17 cellular contexts compared by ENCODE assay signal in the genomic region with DNA sequence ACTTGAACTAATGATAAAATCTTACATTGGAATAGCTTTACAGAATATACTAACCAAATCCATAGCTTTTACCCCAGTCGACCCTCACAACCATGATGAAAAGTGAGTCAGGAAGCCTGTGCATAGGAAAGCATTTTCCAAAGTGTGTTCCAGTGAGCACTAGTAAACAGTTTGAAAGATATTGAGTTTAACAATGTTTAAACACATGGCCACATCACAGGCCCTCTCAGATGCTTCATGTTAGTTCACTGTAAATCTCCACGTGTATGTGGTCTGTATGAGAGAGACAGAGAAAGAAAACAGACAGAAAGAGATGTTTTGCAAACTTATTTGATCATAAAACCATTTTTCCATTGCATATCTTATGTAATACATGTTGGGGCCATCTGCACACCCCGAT. TPM values are rescaled to one million over a fixed set of nuclear protein-coding genes. Genes with fewer than 3 reads are reported as not detected.
"Had no signal": no experiment of that assay in that cellular context is flagged by ENCODE, and none has a peak within 500 bp of the region (broad histone marks: within the 10 kb centered on the region; RNA-seq: fewer than 3 reads in every experiment).

No MANE protein-coding gene starts in this region.

- H3K4me1 ChIP-seq: gastrocnemius medialis, heart left ventricle, right lobe of liver had no signal

- H3K36me3 ChIP-seq: gastrocnemius medialis, heart left ventricle, right lobe of liver, suprapubic skin had no signal

- ATAC-seq: body of pancreas; gastrocnemius medialis; heart left ventricle; naive thymus-derived CD8-positive, alpha-beta T cell; right lobe of liver; stimulated activated naive CD8-positive, alpha-beta T cell treated with anti-CD3 and anti-CD28 coated beads, Interleukin-15, amount 100 ng/mL, for 72 hours had no signal

- H3K27me3 ChIP-seq: body of pancreas, gastrocnemius medialis, heart left ventricle, right lobe of liver, suprapubic skin had no signal

- H3K27ac Mint-ChIP-seq: activated B cell treated with CpG ODN at 0.5 μM for 24 hours; activated CD4-positive, alpha-beta memory T cell treated with anti-CD3 and anti-CD28 coated beads for 36 hours; activated naive CD8-positive, alpha-beta T cell; activated T-helper 1 cell treated with anti-CD3 and anti-CD28 coated beads, Interleukin-12 subunit alpha, Interleukin-12 subunit beta, Interleukin-2, Interleukin-4 antibody, amounts not matched to agents 30 ng/mL and 10 ng/mL and 1 ng/mL, durations not matched to agents 14 hours and 24 hours and 36 hours; T-helper 2 cell treated with Interferon-gamma antibody and Interleukin-4, amounts not matched to agents 5 μg/mL and 100 μg/mL, for 36 hours had no signal

- H3K4me2 ChIP-seq: smooth muscle cell had no signal

- H3K9me3 ChIP-seq: body of pancreas, gastrocnemius medialis, heart left ventricle, right lobe of liver, suprapubic skin had no signal

- H3K4me3 Mint-ChIP-seq: activated B cell treated with CpG ODN at 0.5 μM for 24 hours; activated CD4-positive, alpha-beta memory T cell treated with anti-CD3 and anti-CD28 coated beads for 36 hours; activated naive CD8-positive, alpha-beta T cell; activated T-helper 1 cell treated with anti-CD3 and anti-CD28 coated beads, Interleukin-12 subunit alpha, Interleukin-12 subunit beta, Interleukin-2, Interleukin-4 antibody, amounts not matched to agents 30 ng/mL and 10 ng/mL and 1 ng/mL, durations not matched to agents 14 hours and 24 hours and 36 hours; naive thymus-derived CD8-positive, alpha-beta T cell; stimulated activated naive CD8-positive, alpha-beta T cell treated with anti-CD3 and anti-CD28 coated beads, Interleukin-15, amount 100 ng/mL, for 72 hours; T-helper 2 cell treated with Interferon-gamma antibody and Interleukin-4, amounts not matched to agents 5 μg/mL and 100 μg/mL, for 36 hours had no signal

- H3K27ac ChIP-seq: body of pancreas, gastrocnemius medialis, right lobe of liver, suprapubic skin had no signal

- H3K4me3 ChIP-seq: body of pancreas, gastrocnemius medialis, heart left ventricle, right lobe of liver, smooth muscle cell, suprapubic skin had no signal

- H3K27me3 Mint-ChIP-seq: stimulated activated naive CD8-positive, alpha-beta T cell treated with anti-CD3 and anti-CD28 coated beads, Interleukin-15, amount 100 ng/mL, for 72 hours had no signal

- DNase-seq: activated B cell treated with CpG ODN at 0.5 μM for 24 hours; activated CD4-positive, alpha-beta memory T cell treated with anti-CD3 and anti-CD28 coated beads for 36 hours; activated CD4-positive, alpha-beta T cell treated with anti-CD3 and anti-CD28 coated beads for 4 hours; activated T-cell treated with anti-CD3 and anti-CD28 coated beads for 4 hours; body of pancreas; gastrocnemius medialis; heart left ventricle; mesendoderm; naive thymus-derived CD8-positive, alpha-beta T cell; right lobe of liver; stimulated activated CD4-positive, alpha-beta T cell treated with anti-CD3 and anti-CD28 coated beads, Interleukin-4, amount 100 ng/mL, for 1 hour; stimulated activated naive CD8-positive, alpha-beta T cell treated with anti-CD3 and anti-CD28 coated beads, Interleukin-15, amount 100 ng/mL, for 72 hours had no signal

- H3K4me1 Mint-ChIP-seq: naive thymus-derived CD8-positive, alpha-beta T cell; stimulated activated naive CD8-positive, alpha-beta T cell treated with anti-CD3 and anti-CD28 coated beads, Interleukin-15, amount 100 ng/mL, for 72 hours had no signal

- H3K36me3 Mint-ChIP-seq: activated CD4-positive, alpha-beta memory T cell treated with anti-CD3 and anti-CD28 coated beads for 36 hours; activated naive CD8-positive, alpha-beta T cell; naive thymus-derived CD8-positive, alpha-beta T cell had no signal

- H3K9me3 Mint-ChIP-seq: activated B cell treated with CpG ODN at 0.5 μM for 24 hours; activated CD4-positive, alpha-beta memory T cell treated with anti-CD3 and anti-CD28 coated beads for 36 hours; activated T-helper 1 cell treated with anti-CD3 and anti-CD28 coated beads, Interleukin-12 subunit alpha, Interleukin-12 subunit beta, Interleukin-2, Interleukin-4 antibody, amounts not matched to agents 30 ng/mL and 10 ng/mL and 1 ng/mL, durations not matched to agents 14 hours and 24 hours and 36 hours; stimulated activated naive CD8-positive, alpha-beta T cell treated with anti-CD3 and anti-CD28 coated beads, Interleukin-15, amount 100 ng/mL, for 72 hours; T-helper 2 cell treated with Interferon-gamma antibody and Interleukin-4, amounts not matched to agents 5 μg/mL and 100 μg/mL, for 36 hours had no signal

RNA-seq across cellular contexts. Expression of a gene that starts 27.0 kb away (rescaled TPM):
- total RNA-seq: activated B cell treated with CpG ODN at 0.5 μM for 24 hours; naive thymus-derived CD8-positive, alpha-beta T cell had no signal
- polyA plus RNA-seq: naive thymus-derived CD8-positive, alpha-beta T cell had no signal
